Comparison of ENCODE assay signal across 12 cellular contexts in genomic region chr16:56518435-56518834, GRCh38. TPM values are rescaled to one million over a fixed set of nuclear protein-coding genes. Genes with fewer than 3 reads are reported as not detected.
DNase-seq lines count a peak whose midpoint lies in the region; ATAC-seq and TF ChIP-seq lines count a peak whose summit lies in the region.
"Had no signal": no experiment of that assay in that cellular context is flagged by ENCODE, and none has a peak within 500 bp of the region (broad histone marks: within the 10 kb centered on the region; RNA-seq: fewer than 3 reads in every experiment).

No MANE protein-coding gene starts in this region.

- no TSS peak for BruUV-seq in PC-9 (replicated peaks; lab: Mats Ljungman, UMichigan)

- H3K4me3 Mint-ChIP-seq in progenitor cell of endocrine pancreas (ENCODE audit: low read depth) = peak overlapping the region; percentile 86

- POLR2A ChIA-PET in PC-9 (lab: Charles Lee; ENCODE audit: unreplicated experiment) = interaction anchor here (0.7 to 0.8 kb wide), 2 partner anchors 139 to 332 kb away, joined by 5 to 7 read pairs; no protein-coding TSS in a partner anchor

- H3K9me3 ChIP-seq in PC-9 (ENCODE audit: insufficient read depth, low read depth) (no peaks in the 10 kb centered on the region), upper lobe of left lung (no peaks in the 10 kb centered on the region)
- H3K9me3 ChIP-seq: sigmoid colon had no signal

- H3K27ac ChIP-seq in PC-9 (no peak overlapping the region), dorsolateral prefrontal cortex (peak overlapping the region; percentile 66 to 100 (median 99)), upper lobe of left lung (no peak overlapping the region)

- peaks cover 15% of the 10 kb centered on the region for H3F3A ChIP-seq in PC-9 (ENCODE audit: insufficient read depth, low read depth)

- in situ Hi-C loops in Caki2 (cut with HindIII; ENCODE audit: low pct_unique_long_range_greater_than_20kb, low sequenced_read_pairs) = no loop called here

- H3K27ac Mint-ChIP-seq in progenitor cell of endocrine pancreas = no peak overlapping the region

- TF ChIP-seq CTCF in PC-9 (conservative IDR thresholded peaks at IDR 0.05) (no peak), dorsolateral prefrontal cortex (IDR thresholded peaks at IDR 0.05 in 54 of 56, conservative IDR thresholded peaks at IDR 0.05 in 2 of 56; ENCODE audit: low read depth in 1 of 56, partially characterized antibody in 56 of 56) (no peak), progenitor cell of endocrine pancreas (IDR thresholded peaks at IDR 0.05; ENCODE audit: unreplicated experiment) (no peak), upper lobe of left lung (IDR thresholded peaks at IDR 0.05) (no peak), omental fat pad (IDR thresholded peaks at IDR 0.05) (no peak)

- no peak for TF ChIP-seq POLR2A in upper lobe of left lung (IDR thresholded peaks at IDR 0.05)

- CTCF ChIA-PET in PC-9 (lab: Charles Lee) = no interaction called here

- H3K9me3 Mint-ChIP-seq in progenitor cell of endocrine pancreas (ENCODE audit: low read depth) = no peaks in the 10 kb centered on the region

- H3K4me1 ChIP-seq in PC-9 (replicated peaks; ENCODE audit: insufficient read depth) = peaks cover 30% of the 10 kb centered on the region
- peaks cover 18 to 33% (median 25%) of the 10 kb centered on the region in 4 donors for H3K4me1 ChIP-seq in upper lobe of left lung

- H2AFZ ChIP-seq in PC-9 = no peak overlapping the region

- 93 to 95% methylated on average over 7 of the region's 7 CpGs for WGBS in upper lobe of left lung, 2 donors

- no peaks in the 10 kb centered on the region for H3K9me2 ChIP-seq in PC-9 (ENCODE audit: insufficient read depth)

- ATAC-seq in upper lobe of left lung (ENCODE audit: low FRiP score in 2 of 2) = no peak
- ATAC-seq in omental fat pad (ENCODE audit: low FRiP score) = no peak

- H3K4me3 ChIP-seq in PC-9 = no peak overlapping the region
- peak overlapping the region; percentile 27 to 100 (median 96) for H3K4me3 ChIP-seq in dorsolateral prefrontal cortex
- no peak overlapping the region for H3K4me3 ChIP-seq in upper lobe of left lung

- TF ChIP-seq EP300 in upper lobe of left lung (IDR thresholded peaks at IDR 0.05) = no peak

- peaks cover 8% of the 10 kb centered on the region for H3K4me1 Mint-ChIP-seq in progenitor cell of endocrine pancreas (ENCODE audit: low read depth)

- H4K20me1 ChIP-seq in PC-9 (ENCODE audit: insufficient read depth) = peaks cover 4% of the 10 kb centered on the region; the same call in 1 of the 2 replicates

- H3K79me2 ChIP-seq in PC-9 (ENCODE audit: low read depth) = peaks cover 32% of the 10 kb centered on the region

- H3K36me3 ChIP-seq in PC-9 (ENCODE audit: low read depth) (peaks cover 3% of the 10 kb centered on the region; the same call in 1 of the 2 replicates), upper lobe of left lung (no peaks in the 10 kb centered on the region)
- H3K36me3 ChIP-seq: sigmoid colon had no signal

- peaks cover 6% of the 10 kb centered on the region for H3K27me3 Mint-ChIP-seq in progenitor cell of endocrine pancreas

- no peaks in the 10 kb centered on the region for H3K27me3 ChIP-seq in PC-9 (ENCODE audit: insufficient read depth, low read depth)
- no peaks in the 10 kb centered on the region for H3K27me3 ChIP-seq in dorsolateral prefrontal cortex
- no peaks in the 10 kb centered on the region for H3K27me3 ChIP-seq in upper lobe of left lung
- H3K27me3 ChIP-seq: sigmoid colon had no signal

- H3K4me2 ChIP-seq in PC-9 = peak overlapping the region; percentile 97

- intact Hi-C loops in PC-9 (cut with micrococcal nuclease; ENCODE audit: unreplicated experiment) = loop anchor here (10.0 kb wide), 1 partner anchor 56 kb away; no protein-coding TSS in a partner anchor
- intact Hi-C loops in dorsolateral prefrontal cortex (cut with DNase I) = loop anchor here in 1 of 2 donors (2.0 to 5.0 kb wide), 2 partner anchors 70 to 184 kb away; partner anchors contain the start of gene MT3

- DNase-seq in Caki2 (ENCODE audit: low read depth) (peak; percentile 46), PC-9 (no peak), dorsolateral prefrontal cortex (no peak), progenitor cell of endocrine pancreas (ENCODE audit: low spot score, unreplicated experiment) (no peak), upper lobe of left lung (no peak), NCI-H526 treated with DMSO at 0.1 percent for 48 hours (lab: John Stamatoyannopoulos, UW) (no peak), omental fat pad (ENCODE audit: low spot score) (no peak), cortex of kidney (lab: John Stamatoyannopoulos, UW) (no peak)
- DNase-seq: NCI-H2029 treated with DMSO at 0.1 percent for 48 hours; SHP77 treated with DMSO at 0.1 percent for 48 hours; sigmoid colon; stimulated activated CD8-positive, alpha-beta memory T cell treated with anti-CD3 and anti-CD28 coated beads, Interleukin-4, amount 100 ng/mL, for 48 hours had no signal

- peaks cover 2% of the 10 kb centered on the region for H3K36me3 Mint-ChIP-seq in progenitor cell of endocrine pancreas (ENCODE audit: insufficient read depth)

RNA-seq across cellular contexts. Expression of gene BBS2, which starts 1.4 kb away (rescaled TPM):
- total RNA-seq in Caki2 (2014; rRNA removed; shearing (Covaris generic); ENCODE audit: low replicate concordance) = 33.6 and 62.2 TPM in 2 replicates
- total RNA-seq in PC-9 (2021) (56.3 and 77.8 TPM in 2 replicates), dorsolateral prefrontal cortex (100 to 1,000 TPM; 104 to 260 (median 168) TPM), progenitor cell of endocrine pancreas (52.3 and 56.0 TPM in 2 replicates), upper lobe of left lung (100 to 1,000 TPM in 1 of 6 donors, 10 to 100 TPM in 5; 27.5 to 188 (median 35.4) TPM), omental fat pad (10 to 100 TPM; 21.9 to 51.9 (median 37.5) TPM)

RNA-seq across cellular contexts. Expression of gene MT4, which starts 46.4 kb away (rescaled TPM):
- total RNA-seq in Caki2 (2014; rRNA removed; shearing (Covaris generic); ENCODE audit: low replicate concordance) = not detected in 2 replicates
- total RNA-seq in PC-9 (2021) = not detected in 2 replicates
- total RNA-seq in dorsolateral prefrontal cortex = not detected
- not detected in 2 replicates for total RNA-seq in progenitor cell of endocrine pancreas
- total RNA-seq in upper lobe of left lung = not detected
- total RNA-seq in omental fat pad = not detected
- total RNA-seq: sigmoid colon had no signal

Comparison
In these comparisons a context has a peak if more than half of its experiments do, and no peak if none do; other contexts are left out.
1. H3K27ac ChIP-seq: peak in dorsolateral prefrontal cortex (59 of 59); none in PC-9 (single experiment) and upper lobe of left lung (0 of 4).
2. H3K4me3 ChIP-seq: peak in dorsolateral prefrontal cortex (59 of 59); none in PC-9 (single experiment) and upper lobe of left lung (0 of 4).